ENCODE assay signal across 6 cellular contexts in the genomic region with DNA sequence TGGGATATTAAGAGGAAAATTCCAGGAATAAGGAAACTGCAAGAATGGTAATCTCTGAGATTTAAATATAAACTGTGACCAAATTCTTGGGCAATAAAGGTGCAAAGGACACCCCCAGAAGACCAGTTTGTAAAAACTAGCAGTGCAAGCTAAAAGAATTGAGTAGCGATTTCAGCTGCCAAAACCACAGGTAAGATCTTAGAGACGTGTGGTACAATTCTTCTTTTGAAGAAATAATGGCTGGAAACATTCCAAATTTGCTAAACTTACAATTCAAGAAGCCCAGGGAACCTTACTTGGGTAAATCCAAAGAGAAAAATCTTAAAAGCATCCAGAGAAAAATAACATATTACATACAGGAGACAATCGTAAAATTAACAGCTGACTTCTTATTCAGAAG.
"Had no signal": no experiment of that assay in that cellular context is flagged by ENCODE, and none has a peak within 500 bp of the region (broad histone marks: within the 10 kb centered on the region; RNA-seq: fewer than 3 reads in every experiment).

No MANE protein-coding gene starts in this region.

- H2AFZ ChIP-seq: GM23338 had no signal

- H3K4me3 ChIP-seq: GM23338 had no signal

- DNase-seq: H9, HCEC 1CT, IMR-90, KBM-7 had no signal

- H3K9ac ChIP-seq: KMS-11 had no signal

- H3K27ac ChIP-seq: KMS-11 had no signal

- H3K4me2 ChIP-seq: GM23338, KMS-11 had no signal
